In genomic region chr12:62744551-62744950, GRCh38 we compare ENCODE assay signal across 13 cellular contexts.
DNase-seq lines count a peak whose midpoint lies in the region; ATAC-seq, FAIRE-seq and TF ChIP-seq lines count a peak whose summit lies in the region.
"Had no signal": no experiment of that assay in that cellular context is flagged by ENCODE, and none has a peak within 500 bp of the region (broad histone marks: within the 10 kb centered on the region; RNA-seq: fewer than 3 reads in every experiment).

No MANE protein-coding gene starts in this region.

- in situ Hi-C loops in GM12878 (cut with MboI) = no loop called here

- no peak for TF ChIP-seq CTCF in GM12878 (IDR thresholded peaks at IDR 0.05 in 2 of 3, conservative IDR thresholded peaks at IDR 0.05 in 1 of 3; ENCODE audit: control insufficient read depth in 2 of 3, extremely low read depth in 1 of 3, insufficient read depth in 1 of 3, low read depth in 3 of 3, low read length in 3 of 3)
- no peak for TF ChIP-seq CTCF in neural crest cell (conservative IDR thresholded peaks at IDR 0.05)
- TF ChIP-seq CTCF in omental fat pad (IDR thresholded peaks at IDR 0.05) = no peak
- TF ChIP-seq CTCF in coronary artery (IDR thresholded peaks at IDR 0.05) = no peak

- SMC1A ChIA-PET in GM12878 (lab: Charles Lee; ENCODE audit: uncharacterized antibody, unreplicated experiment) = interaction anchor here (0.6 kb wide), 1 partner anchor 40 kb away, joined by 3 read pairs; no protein-coding TSS in a partner anchor

- peak overlapping the region; percentile 49 for H3K27ac ChIP-seq in GM12878 (ENCODE audit: control insufficient read depth, insufficient read depth)
- no peak overlapping the region for H3K27ac ChIP-seq in coronary artery
- H3K27ac ChIP-seq: RWPE1 had no signal

- CTCF ChIA-PET in GM12878 (lab: Yijun Ruan, JAX) = no interaction called here
- CTCF ChIA-PET in activated CD8-positive, alpha-beta T cell treated with anti-CD3 and anti-CD28 coated beads, Interleukin-2, amount 10 ng/mL, durations not matched to agents 7 days and 5 days (lab: Charles Lee) = no interaction called here

- no peaks in the 10 kb centered on the region for H4K20me1 ChIP-seq in GM12878 (ENCODE audit: control insufficient read depth, insufficient read depth)

- TF ChIP-seq EP300 in GM12878 (IDR thresholded peaks at IDR 0.05; ENCODE audit: borderline replicate concordance in 1 of 2, control insufficient read depth in 1 of 2, low read depth in 2 of 2, low read length in 2 of 2) = no peak

- ATAC-seq in GM18873 (IDR thresholded peaks at IDR 0.05; ENCODE audit: low FRiP score, unreplicated experiment) (peak; percentile 63), GM12878 (peak; percentile 85), GM18868 (IDR thresholded peaks at IDR 0.05; ENCODE audit: unreplicated experiment) (no peak), omental fat pad (ENCODE audit: low FRiP score) (no peak)
- ATAC-seq in activated CD8-positive, alpha-beta T cell treated with anti-CD3 and anti-CD28 coated beads, Interleukin-2, amount 10 ng/mL, durations not matched to agents 7 days and 5 days = no peak

- WGBS in GM12878 (ENCODE audit: insufficient coverage, insufficient replicate concordance, low lambda C conversion rate, missing lambda C conversion rate) = 12% methylated on average over 5 of the region's 5 CpGs

- H3K4me3 Mint-ChIP-seq in neural crest cell = no peak overlapping the region
- H3K4me3 Mint-ChIP-seq in activated CD8-positive, alpha-beta T cell treated with anti-CD3 and anti-CD28 coated beads, Interleukin-2, amount 10 ng/mL, durations not matched to agents 7 days and 5 days = no peak overlapping the region
- H3K4me3 Mint-ChIP-seq: stimulated activated naive B cell treated with anti-CD40 and anti-IgM and Interleukin-4, amounts not matched to agents 10 μg/mL and 1 μg/mL and 100 μg/mL, for 72 hours had no signal

- no peak for FAIRE-seq in GM12878 (lab: Jason Lieb, UNC)

- no peak overlapping the region for H3K4me3 ChIP-seq in GM12878
- H3K4me3 ChIP-seq in coronary artery = no peak overlapping the region

- no peaks in the 10 kb centered on the region for H3K9me3 Mint-ChIP-seq in neural crest cell
- no peaks in the 10 kb centered on the region for H3K9me3 Mint-ChIP-seq in activated CD8-positive, alpha-beta T cell treated with anti-CD3 and anti-CD28 coated beads, Interleukin-2, amount 10 ng/mL, durations not matched to agents 7 days and 5 days (ENCODE audit: insufficient read depth)
- H3K9me3 Mint-ChIP-seq: stimulated activated naive B cell treated with anti-CD40 and anti-IgM and Interleukin-4, amounts not matched to agents 10 μg/mL and 1 μg/mL and 100 μg/mL, for 72 hours had no signal

- no peaks in the 10 kb centered on the region for H3K9me3 ChIP-seq in GM12878 (replicated peaks; ENCODE audit: control insufficient read depth, insufficient read depth, low read length)

- TF ChIP-seq POLR2A in GM12878 (IDR thresholded peaks at IDR 0.05; ENCODE audit: low read depth, low read length) = no peak

- BruUV-seq in GM12878 (replicated peaks; lab: Mats Ljungman, UMichigan) = no TSS peak

- RAD21 ChIA-PET in GM12878 (lab: Charles Lee; ENCODE audit: unreplicated experiment) = no interaction called here

- peaks cover 18% of the 10 kb centered on the region for H3K4me1 Mint-ChIP-seq in neural crest cell
- H3K4me1 Mint-ChIP-seq in activated CD8-positive, alpha-beta T cell treated with anti-CD3 and anti-CD28 coated beads, Interleukin-2, amount 10 ng/mL, durations not matched to agents 7 days and 5 days (ENCODE audit: low read depth) = no peaks in the 10 kb centered on the region

- DNase-seq in HS-27A (ENCODE audit: low read depth) = peak; percentile 74
- no peak for DNase-seq in GM12878 (ENCODE audit: low read depth, low spot score)
- no peak for DNase-seq in neural crest cell (ENCODE audit: low read depth, low spot score)
- DNase-seq in omental fat pad (ENCODE audit: low spot score) = no peak
- no peak for DNase-seq in coronary artery (ENCODE audit: low spot score)
- no peak for DNase-seq in activated CD8-positive, alpha-beta T cell treated with anti-CD3 and anti-CD28 coated beads, Interleukin-2, amount 10 ng/mL, durations not matched to agents 7 days and 5 days
- DNase-seq: activated CD4-positive, alpha-beta T cell treated with anti-CD3 and anti-CD28 coated beads, Interleukin-2, amount 50 U/mL, for 4 hours; DMS79; NCI-H1417; stimulated activated naive B cell treated with anti-CD40 and anti-IgM and Interleukin-4, amounts not matched to agents 10 μg/mL and 1 μg/mL and 100 μg/mL, for 72 hours had no signal

- no peaks in the 10 kb centered on the region for H3K79me2 ChIP-seq in GM12878 (ENCODE audit: control insufficient read depth, insufficient read depth, low read length)

- intact Hi-C loops in GM12878 (cut with micrococcal nuclease; ENCODE audit: unreplicated experiment) = no loop called here

- peak overlapping the region; percentile 78 for H3K27ac Mint-ChIP-seq in neural crest cell (ENCODE audit: unreplicated experiment)
- no peak overlapping the region for H3K27ac Mint-ChIP-seq in activated CD8-positive, alpha-beta T cell treated with anti-CD3 and anti-CD28 coated beads, Interleukin-2, amount 10 ng/mL, durations not matched to agents 7 days and 5 days
- H3K27ac Mint-ChIP-seq: stimulated activated naive B cell treated with anti-CD40 and anti-IgM and Interleukin-4, amounts not matched to agents 10 μg/mL and 1 μg/mL and 100 μg/mL, for 72 hours had no signal

- H3K9ac ChIP-seq in GM12878 (ENCODE audit: control insufficient read depth, insufficient read depth, low read length) = no peak overlapping the region

- no peaks in the 10 kb centered on the region for H3K27me3 ChIP-seq in GM12878 (replicated peaks in 1 of 2; ENCODE audit: control insufficient read depth in 2 of 2, insufficient read depth in 2 of 2, low read length in 1 of 2)

- no peaks in the 10 kb centered on the region for H3K27me3 Mint-ChIP-seq in neural crest cell (ENCODE audit: low read depth)
- peaks cover 6% of the 10 kb centered on the region for H3K27me3 Mint-ChIP-seq in activated CD8-positive, alpha-beta T cell treated with anti-CD3 and anti-CD28 coated beads, Interleukin-2, amount 10 ng/mL, durations not matched to agents 7 days and 5 days (ENCODE audit: low read depth)
- H3K27me3 Mint-ChIP-seq: stimulated activated naive B cell treated with anti-CD40 and anti-IgM and Interleukin-4, amounts not matched to agents 10 μg/mL and 1 μg/mL and 100 μg/mL, for 72 hours had no signal

- POLR2A ChIA-PET in GM12878 (lab: Charles Lee) = interaction anchor here (1.0 kb wide), 1 partner anchor 19 kb away, joined by 3 read pairs; no protein-coding TSS in a partner anchor
- POLR2A ChIA-PET in activated CD8-positive, alpha-beta T cell treated with anti-CD3 and anti-CD28 coated beads, Interleukin-2, amount 10 ng/mL, durations not matched to agents 7 days and 5 days (lab: Charles Lee) = no interaction called here

- TF ChIP-seq RAD21 in GM12878 (IDR thresholded peaks at IDR 0.05; ENCODE audit: insufficient read depth, low read depth, low read length) = no peak

- peak overlapping the region; percentile 31 for H3K4me2 ChIP-seq in GM12878 (ENCODE audit: control insufficient read depth, insufficient read depth)

- H3K36me3 ChIP-seq in GM12878 (ENCODE audit: control insufficient read depth in 2 of 2, insufficient read depth in 2 of 2, low read length in 1 of 2) = no peaks in the 10 kb centered on the region

- H3K36me3 Mint-ChIP-seq in neural crest cell (ENCODE audit: low read depth) = no peaks in the 10 kb centered on the region
- no peaks in the 10 kb centered on the region for H3K36me3 Mint-ChIP-seq in activated CD8-positive, alpha-beta T cell treated with anti-CD3 and anti-CD28 coated beads, Interleukin-2, amount 10 ng/mL, durations not matched to agents 7 days and 5 days (ENCODE audit: low read depth)
- H3K36me3 Mint-ChIP-seq: stimulated activated naive B cell treated with anti-CD40 and anti-IgM and Interleukin-4, amounts not matched to agents 10 μg/mL and 1 μg/mL and 100 μg/mL, for 72 hours had no signal

- peaks cover 8% of the 10 kb centered on the region for H3K4me1 ChIP-seq in GM12878 (ENCODE audit: control insufficient read depth, insufficient read depth, low read length)

- peak overlapping the region; percentile 67 for H2AFZ ChIP-seq in GM12878 (ENCODE audit: control insufficient read depth, low read depth, low read length)

TF ChIP-seq in GM12878, 131 proteins besides CTCF, POLR2A, EP300 and RAD21 (continues in another document):
- TF ChIP-seq GABPA (IDR thresholded peaks at IDR 0.05; ENCODE audit: low read depth) (0 out of 2 replicates have a peak, but pooled peaks have one; percentile 19), IRF5 (IDR thresholded peaks at IDR 0.05; ENCODE audit: borderline replicate concordance) (no peak), KLF5 (IDR thresholded peaks at IDR 0.05; ENCODE audit: partially characterized antibody) (no peak), LARP7 (IDR thresholded peaks at IDR 0.05) (no peak), CBX3 (IDR thresholded peaks at IDR 0.05; ENCODE audit: borderline replicate concordance, low read depth) (no peak), SREBF2 (IDR thresholded peaks at IDR 0.05; ENCODE audit: low read length) (no peak), TCF3 (IDR thresholded peaks at IDR 0.05; ENCODE audit: borderline replicate concordance, insufficient read depth, low read depth, low read length) (peak; percentile 51; the same call in 1 of the 2 replicates), CREB1 (IDR thresholded peaks at IDR 0.05; ENCODE audit: low read depth) (no peak), ZNF622 (IDR thresholded peaks at IDR 0.05) (no peak), NFXL1 (IDR thresholded peaks at IDR 0.05; ENCODE audit: borderline replicate concordance) (no peak), NBN (IDR thresholded peaks at IDR 0.05) (no peak), ZNF384 (IDR thresholded peaks at IDR 0.05; ENCODE audit: borderline replicate concordance, low read depth, low read length) (no peak)

Comparison
In these comparisons a context has a peak if more than half of its experiments do, and no peak if none do; other contexts are left out.
1. ATAC-seq: peak in GM18873 (single experiment) and GM12878 (single experiment); none in GM18868 (single experiment), omental fat pad (single experiment) and activated CD8-positive, alpha-beta T cell treated with anti-CD3 and anti-CD28 coated beads, Interleukin-2, amount 10 ng/mL, durations not matched to agents 7 days and 5 days (single experiment).